In genomic region chr2:71950256-71951066, GRCh38 we compare ENCODE assay signal across 15 cellular contexts.
DNase-seq lines count a peak whose midpoint lies in the region; ATAC-seq and TF ChIP-seq lines count a peak whose summit lies in the region.
"Had no signal": no experiment of that assay in that cellular context is flagged by ENCODE, and none has a peak within 500 bp of the region (broad histone marks: within the 10 kb centered on the region; RNA-seq: fewer than 3 reads in every experiment).

No MANE protein-coding gene starts in this region.

- intact Hi-C loops in Right ventricle myocardium inferior (cut with DNase I) (no loop called here), cardiac septum (cut with DNase I) (no loop called here)

- peaks cover 0 to 2% of the 10 kb centered on the region in 2 donors for H3K9me3 ChIP-seq in lung (ENCODE audit: control insufficient read depth in 2 of 2, insufficient read depth in 1 of 2, low read length in 1 of 2)
- H3K9me3 ChIP-seq: transverse colon had no signal

- H3K27ac ChIP-seq in lung (ENCODE audit: low read depth in 1 of 2, low read length in 1 of 2), result peak overlapping the region in 1 of 2 donors; percentile 46
- H3K27ac ChIP-seq: transverse colon had no signal

- H3K27me3 ChIP-seq in lung (ENCODE audit: control insufficient read depth, insufficient read depth), result no peaks in the 10 kb centered on the region
- H3K27me3 ChIP-seq: transverse colon had no signal

- no peak for DNase-seq in Right ventricle myocardium inferior (ENCODE audit: missing footprints)
- DNase-seq in cardiac septum (ENCODE audit: low spot score), result no peak
- peak; percentile 43 for DNase-seq in lung (ENCODE audit: low spot score)
- no peak for DNase-seq in effector CD8-positive, alpha-beta T cell (lab: John Stamatoyannopoulos, UW)
- DNase-seq in foreskin melanocyte, result no peak
- DNase-seq: activated CD4-positive, alpha-beta memory T cell treated with anti-CD3 and anti-CD28 coated beads for 36 hours; activated naive CD4-positive, alpha-beta T cell; central memory CD4-positive, alpha-beta T cell; HFFc6; NCI-H2029 treated with DMSO at 0.1 percent for 48 hours; small intestine; transverse colon had no signal

- 66 to 69% methylated on average over 4 of the region's 4 CpGs for WGBS in lung, 2 donors

- peaks cover 0 to 3% of the 10 kb centered on the region in 2 donors for H3K4me1 ChIP-seq in lung (ENCODE audit: control insufficient read depth in 2 of 2, insufficient read depth in 2 of 2, low read length in 2 of 2)
- H3K4me1 ChIP-seq: transverse colon had no signal

- H3K4me3 ChIP-seq in lung, result no peak overlapping the region
- H3K4me3 ChIP-seq: transverse colon had no signal

- no peaks in the 10 kb centered on the region for H3K36me3 ChIP-seq in lung (ENCODE audit: control insufficient read depth in 2 of 2, insufficient read depth in 2 of 2, low read length in 2 of 2)
- H3K36me3 ChIP-seq: transverse colon had no signal

- no peak for TF ChIP-seq CTCF in lung (IDR thresholded peaks at IDR 0.05; ENCODE audit: control extremely low read depth, extremely low read depth)

- ATAC-seq in Right ventricle myocardium inferior (peak; percentile 94), esophagus mucosa (peak; percentile 6), lung (ENCODE audit: insufficient read depth, low FRiP score) (no peak), HG03095 (IDR thresholded peaks at IDR 0.05; ENCODE audit: unreplicated experiment) (no peak), GM21515 (IDR thresholded peaks at IDR 0.05; ENCODE audit: unreplicated experiment) (no peak)

Comparison
In these comparisons a context has a peak if more than half of its experiments do, and no peak if none do; other contexts are left out.
1. ATAC-seq: peak in Right ventricle myocardium inferior (single experiment) and esophagus mucosa (single experiment); none in lung (single experiment), HG03095 (single experiment) and GM21515 (single experiment).